ENCODE assay signal across 18 cellular contexts in the genomic region with DNA sequence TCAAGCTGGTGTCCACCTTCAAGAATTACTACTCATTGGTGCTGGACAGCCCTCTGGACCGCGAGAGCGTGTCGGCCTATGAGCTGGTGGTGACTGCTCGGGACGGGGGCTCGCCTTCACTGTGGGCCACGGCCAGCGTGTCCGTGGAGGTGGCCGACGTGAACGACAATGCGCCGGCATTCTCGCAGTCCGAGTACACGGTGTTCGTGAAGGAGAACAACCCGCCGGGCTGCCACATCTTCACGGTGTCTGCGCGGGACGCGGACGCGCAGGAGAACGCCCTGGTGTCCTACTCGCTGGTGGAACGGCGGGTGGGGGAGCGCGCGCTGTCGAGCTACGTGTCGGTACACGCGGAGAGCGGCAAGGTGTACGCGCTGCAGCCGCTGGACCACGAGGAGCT. TPM values are rescaled to one million over a fixed set of nuclear protein-coding genes. Genes with fewer than 3 reads are reported as not detected.
"Had no signal": no experiment of that assay in that cellular context is flagged by ENCODE, and none has a peak within 500 bp of the region (broad histone marks: within the 10 kb centered on the region; RNA-seq: fewer than 3 reads in every experiment).

No MANE protein-coding gene starts in this region.

RNA-seq across cellular contexts. Expression of gene PCDHA3, which starts 1.5 kb away (rescaled TPM):
- total RNA-seq: activated CD4-positive, alpha-beta memory T cell treated with anti-CD3 and anti-CD28 coated beads, Interleukin-2, amount 10 ng/mL, durations not matched to agents 7 days and 5 days; activated CD4-positive, alpha-beta T cell treated with anti-CD3 and anti-CD28 coated beads for 36 hours; activated CD4-positive, alpha-beta T cell treated with anti-CD3 and anti-CD28 coated beads, Interleukin-2, amount 10 ng/mL, durations not matched to agents 7 days and 5 days; activated CD8-positive, alpha-beta T cell treated with anti-CD3 and anti-CD28 coated beads, Interleukin-2, amount 10 ng/mL, durations not matched to agents 7 days and 5 days; activated naive CD4-positive, alpha-beta T cell treated with anti-CD3 and anti-CD28 coated beads for 36 hours; activated T-cell treated with anti-CD3 and anti-CD28 coated beads, Interleukin-2, amount 50 U/mL, for 4 hours; activated T-cell treated with anti-CD3 and anti-CD28 coated beads, Interleukin-2, amount 50 U/mL, for 72 hours; activated T-helper 1 cell treated with anti-CD3 and anti-CD28 coated beads, Interleukin-12 subunit alpha, Interleukin-12 subunit beta, Interleukin-2, Interleukin-4 antibody, amounts not matched to agents 30 ng/mL and 10 ng/mL and 1 ng/mL, durations not matched to agents 14 hours and 24 hours and 36 hours; activated T-helper 17 cell treated with anti-CD3 and anti-CD28 coated beads, Interleukin-2, amount 50 U/mL, for 72 hours; T-cell; T-helper 1 cell treated with Interleukin-12 subunit alpha and Interleukin-12 subunit beta and Interleukin-4 antibody, amounts not matched to agents 30 ng/mL and 1 ng/mL, for 36 hours; T-helper 17 cell; T-helper 2 cell treated with Interferon-gamma antibody and Interleukin-4, amounts not matched to agents 100 ng/mL and 5 ng/mL, for 36 hours had no signal

RNA-seq across cellular contexts. Expression of gene PCDHA4, which starts 4.5 kb away (rescaled TPM):
- total RNA-seq: activated CD4-positive, alpha-beta memory T cell treated with anti-CD3 and anti-CD28 coated beads, Interleukin-2, amount 10 ng/mL, durations not matched to agents 7 days and 5 days; activated CD4-positive, alpha-beta T cell treated with anti-CD3 and anti-CD28 coated beads for 36 hours; activated CD4-positive, alpha-beta T cell treated with anti-CD3 and anti-CD28 coated beads, Interleukin-2, amount 10 ng/mL, durations not matched to agents 7 days and 5 days; activated CD8-positive, alpha-beta T cell treated with anti-CD3 and anti-CD28 coated beads, Interleukin-2, amount 10 ng/mL, durations not matched to agents 7 days and 5 days; activated naive CD4-positive, alpha-beta T cell treated with anti-CD3 and anti-CD28 coated beads for 36 hours; activated T-cell treated with anti-CD3 and anti-CD28 coated beads, Interleukin-2, amount 50 U/mL, for 72 hours; activated T-helper 1 cell treated with anti-CD3 and anti-CD28 coated beads, Interleukin-12 subunit alpha, Interleukin-12 subunit beta, Interleukin-2, Interleukin-4 antibody, amounts not matched to agents 30 ng/mL and 10 ng/mL and 1 ng/mL, durations not matched to agents 14 hours and 24 hours and 36 hours; activated T-helper 17 cell treated with anti-CD3 and anti-CD28 coated beads, Interleukin-2, amount 50 U/mL, for 72 hours; T-cell; T-helper 1 cell treated with Interleukin-12 subunit alpha and Interleukin-12 subunit beta and Interleukin-4 antibody, amounts not matched to agents 30 ng/mL and 1 ng/mL, for 36 hours; T-helper 17 cell; T-helper 2 cell treated with Interferon-gamma antibody and Interleukin-4, amounts not matched to agents 100 ng/mL and 5 ng/mL, for 36 hours had no signal

RNA-seq across cellular contexts. Expression of gene PCDHA2, which starts 7.7 kb away (rescaled TPM):
- total RNA-seq: activated CD4-positive, alpha-beta memory T cell treated with anti-CD3 and anti-CD28 coated beads, Interleukin-2, amount 10 ng/mL, durations not matched to agents 7 days and 5 days; activated CD4-positive, alpha-beta T cell treated with anti-CD3 and anti-CD28 coated beads for 36 hours; activated CD4-positive, alpha-beta T cell treated with anti-CD3 and anti-CD28 coated beads, Interleukin-2, amount 10 ng/mL, durations not matched to agents 7 days and 5 days; activated CD8-positive, alpha-beta T cell treated with anti-CD3 and anti-CD28 coated beads, Interleukin-2, amount 10 ng/mL, durations not matched to agents 7 days and 5 days; activated naive CD4-positive, alpha-beta T cell treated with anti-CD3 and anti-CD28 coated beads for 36 hours; activated T-cell treated with anti-CD3 and anti-CD28 coated beads, Interleukin-2, amount 50 U/mL, for 4 hours; activated T-cell treated with anti-CD3 and anti-CD28 coated beads, Interleukin-2, amount 50 U/mL, for 72 hours; activated T-helper 1 cell treated with anti-CD3 and anti-CD28 coated beads, Interleukin-12 subunit alpha, Interleukin-12 subunit beta, Interleukin-2, Interleukin-4 antibody, amounts not matched to agents 30 ng/mL and 10 ng/mL and 1 ng/mL, durations not matched to agents 14 hours and 24 hours and 36 hours; activated T-helper 17 cell treated with anti-CD3 and anti-CD28 coated beads, Interleukin-2, amount 50 U/mL, for 72 hours; cardiac septum; T-cell; T-helper 1 cell treated with Interleukin-12 subunit alpha and Interleukin-12 subunit beta and Interleukin-4 antibody, amounts not matched to agents 30 ng/mL and 1 ng/mL, for 36 hours; T-helper 17 cell; T-helper 2 cell treated with Interferon-gamma antibody and Interleukin-4, amounts not matched to agents 100 ng/mL and 5 ng/mL, for 36 hours had no signal
- polyA plus RNA-seq: aorta had no signal

RNA-seq across cellular contexts. Expression of gene PCDHA1, which starts 16.4 kb away (rescaled TPM):
- total RNA-seq: activated CD4-positive, alpha-beta memory T cell treated with anti-CD3 and anti-CD28 coated beads, Interleukin-2, amount 10 ng/mL, durations not matched to agents 7 days and 5 days; activated CD4-positive, alpha-beta T cell treated with anti-CD3 and anti-CD28 coated beads for 36 hours; activated CD4-positive, alpha-beta T cell treated with anti-CD3 and anti-CD28 coated beads, Interleukin-2, amount 10 ng/mL, durations not matched to agents 7 days and 5 days; activated CD8-positive, alpha-beta T cell treated with anti-CD3 and anti-CD28 coated beads, Interleukin-2, amount 10 ng/mL, durations not matched to agents 7 days and 5 days; activated naive CD4-positive, alpha-beta T cell treated with anti-CD3 and anti-CD28 coated beads for 36 hours; activated T-cell treated with anti-CD3 and anti-CD28 coated beads, Interleukin-2, amount 50 U/mL, for 4 hours; activated T-cell treated with anti-CD3 and anti-CD28 coated beads, Interleukin-2, amount 50 U/mL, for 72 hours; activated T-helper 1 cell treated with anti-CD3 and anti-CD28 coated beads, Interleukin-12 subunit alpha, Interleukin-12 subunit beta, Interleukin-2, Interleukin-4 antibody, amounts not matched to agents 30 ng/mL and 10 ng/mL and 1 ng/mL, durations not matched to agents 14 hours and 24 hours and 36 hours; activated T-helper 17 cell treated with anti-CD3 and anti-CD28 coated beads, Interleukin-2, amount 50 U/mL, for 72 hours; aorta; astrocyte; body of pancreas; breast epithelium; T-cell; T-helper 1 cell treated with Interleukin-12 subunit alpha and Interleukin-12 subunit beta and Interleukin-4 antibody, amounts not matched to agents 30 ng/mL and 1 ng/mL, for 36 hours; T-helper 17 cell; T-helper 2 cell treated with Interferon-gamma antibody and Interleukin-4, amounts not matched to agents 100 ng/mL and 5 ng/mL, for 36 hours had no signal
- polyA plus RNA-seq: aorta had no signal

RNA-seq across cellular contexts. Expression of gene PCDHA5, which starts 19.0 kb away (rescaled TPM):
- total RNA-seq: activated CD4-positive, alpha-beta memory T cell treated with anti-CD3 and anti-CD28 coated beads, Interleukin-2, amount 10 ng/mL, durations not matched to agents 7 days and 5 days; activated CD4-positive, alpha-beta T cell treated with anti-CD3 and anti-CD28 coated beads for 36 hours; activated CD4-positive, alpha-beta T cell treated with anti-CD3 and anti-CD28 coated beads, Interleukin-2, amount 10 ng/mL, durations not matched to agents 7 days and 5 days; activated CD8-positive, alpha-beta T cell treated with anti-CD3 and anti-CD28 coated beads, Interleukin-2, amount 10 ng/mL, durations not matched to agents 7 days and 5 days; activated naive CD4-positive, alpha-beta T cell treated with anti-CD3 and anti-CD28 coated beads for 36 hours; activated T-cell treated with anti-CD3 and anti-CD28 coated beads, Interleukin-2, amount 50 U/mL, for 4 hours; activated T-cell treated with anti-CD3 and anti-CD28 coated beads, Interleukin-2, amount 50 U/mL, for 72 hours; activated T-helper 1 cell treated with anti-CD3 and anti-CD28 coated beads, Interleukin-12 subunit alpha, Interleukin-12 subunit beta, Interleukin-2, Interleukin-4 antibody, amounts not matched to agents 30 ng/mL and 10 ng/mL and 1 ng/mL, durations not matched to agents 14 hours and 24 hours and 36 hours; activated T-helper 17 cell treated with anti-CD3 and anti-CD28 coated beads, Interleukin-2, amount 50 U/mL, for 72 hours; T-cell; T-helper 1 cell treated with Interleukin-12 subunit alpha and Interleukin-12 subunit beta and Interleukin-4 antibody, amounts not matched to agents 30 ng/mL and 1 ng/mL, for 36 hours; T-helper 17 cell; T-helper 2 cell treated with Interferon-gamma antibody and Interleukin-4, amounts not matched to agents 100 ng/mL and 5 ng/mL, for 36 hours had no signal
